1 cellular context compared by ENCODE assay signal in genomic region chr17:73231841-73232586, GRCh38.
A peak's percentile ranks its signal among the peaks of the same experiment; 100 is the strongest.
TF ChIP-seq lines count a peak whose summit lies in the region.

No MANE protein-coding gene starts in this region.

TF ChIP-seq in K562, 482 proteins besides CTCF, POLR2A, EP300 and RAD21 (continued from another document and continues in another):
- TF ChIP-seq ATF1 (CRISPR knock-in tag; IDR thresholded peaks at IDR 0.05) (no peak), ATF1 (tag; IDR thresholded peaks at IDR 0.05) (no peak; the same call in 1 of the 2 replicates), ADNP (tag; IDR thresholded peaks at IDR 0.05) (no peak), LEF1 (IDR thresholded peaks at IDR 0.05) (no peak), PTTG1 (tag; IDR thresholded peaks at IDR 0.05; ENCODE audit: low read depth) (no peak), ZNF592 (IDR thresholded peaks at IDR 0.05) (no peak), SREBF1 (IDR thresholded peaks at IDR 0.05; ENCODE audit: borderline replicate concordance, low read depth, low read length) (no peak), ZNF174 (CRISPR knock-in tag; IDR thresholded peaks at IDR 0.05) (no peak), GTF2A2 (tag; IDR thresholded peaks at IDR 0.05) (no peak), EHMT2 (IDR thresholded peaks at IDR 0.05) (no peak), SPI1 (IDR thresholded peaks at IDR 0.05; ENCODE audit: borderline replicate concordance, low read depth, low read length) (no peak), DACH1 (IDR thresholded peaks at IDR 0.05; ENCODE audit: partially characterized antibody) (peak; percentile 37), ZKSCAN1 (IDR thresholded peaks at IDR 0.05; ENCODE audit: low read depth, low read length) (peak; percentile 21; the same call in 1 of the 2 replicates), CREBBP (IDR thresholded peaks at IDR 0.05; ENCODE audit: low read depth, low read length) (no peak), KHSRP (IDR thresholded peaks at IDR 0.05) (no peak), BRCA1 (IDR thresholded peaks at IDR 0.05) (no peak), BRCA1 (CRISPR knock-in tag; IDR thresholded peaks at IDR 0.05) (no peak), HNRNPK (IDR thresholded peaks at IDR 0.05; ENCODE audit: low read depth, low read length, poor library complexity, severe bottlenecking) (no peak), TRIM24 (IDR thresholded peaks at IDR 0.05) (no peak), MAFG (tag; conservative IDR thresholded peaks at IDR 0.05) (no peak), ZNF609 (CRISPR knock-in tag; IDR thresholded peaks at IDR 0.05; ENCODE audit: borderline replicate concordance) (no peak), FUS (optimal IDR thresholded peaks at IDR 0.05; ENCODE audit: low read depth, low read length) (no peak), ZNF507 (tag; conservative IDR thresholded peaks at IDR 0.05) (no peak), ZNF253 (CRISPR knock-in tag; conservative IDR thresholded peaks at IDR 0.05) (no peak), TBP (optimal IDR thresholded peaks at IDR 0.05; ENCODE audit: low read depth, low read length) (peak; percentile 70), CHD2 (IDR thresholded peaks at IDR 0.05; ENCODE audit: low read depth, low read length) (no peak; the same call in 1 of the 2 replicates), SP1 (CRISPR knock-in tag; IDR thresholded peaks at IDR 0.05) (peak; percentile 83), SIRT6 (IDR thresholded peaks at IDR 0.05; ENCODE audit: low read depth, low read length) (no peak), SMARCE1 (IDR thresholded peaks at IDR 0.05) (no peak; the same call in 1 of the 2 replicates), PRPF4 (IDR thresholded peaks at IDR 0.05; ENCODE audit: insufficient read depth, low read depth, low read length, poor library complexity, severe bottlenecking) (no peak), MNT (conservative IDR thresholded peaks at IDR 0.05) (peak; percentile 36 to 69; a peak in 2 of 4 replicates), YY1 (IDR thresholded peaks at IDR 0.05; ENCODE audit: borderline replicate concordance in 1 of 3, control insufficient read depth in 1 of 3, extremely low read depth in 1 of 3, insufficient read depth in 3 of 3, insufficient read length in 1 of 3, insufficient replicate concordance in 2 of 3, low read depth in 1 of 3, low read length in 2 of 3) (peak in 1 of 3 experiments; percentile 51), NEUROD1 (IDR thresholded peaks at IDR 0.05; ENCODE audit: borderline replicate concordance, low read depth, low read length, partially characterized antibody) (peak; percentile 54), ZNF511 (CRISPR knock-in tag; IDR thresholded peaks at IDR 0.05) (no peak), ZNF551 (CRISPR knock-in tag; IDR thresholded peaks at IDR 0.05) (no peak), ZNF398 (CRISPR knock-in tag; IDR thresholded peaks at IDR 0.05) (no peak), ZNF780A (CRISPR knock-in tag; IDR thresholded peaks at IDR 0.05) (no peak), IRF9 (tag; IDR thresholded peaks at IDR 0.05) (no peak), TCF15 (CRISPR knock-in tag; IDR thresholded peaks at IDR 0.05) (no peak), TAF9B (IDR thresholded peaks at IDR 0.05; ENCODE audit: partially characterized antibody) (no peak), ERF (CRISPR knock-in tag; IDR thresholded peaks at IDR 0.05) (no peak), BDP1 (IDR thresholded peaks at IDR 0.05; ENCODE audit: insufficient read depth, insufficient read length) (no peak)
